Comparison of ENCODE assay signal across 8 cellular contexts in genomic region chr5:34499001-34499734, GRCh38.
A peak's percentile ranks its signal among the peaks of the same experiment; 100 is the strongest.
DNase-seq lines count a peak whose midpoint lies in the region; ATAC-seq and TF ChIP-seq lines count a peak whose summit lies in the region.

No MANE protein-coding gene starts in this region.

- DNase-seq in stimulated activated CD8-positive, alpha-beta memory T cell treated with anti-CD3 and anti-CD28 coated beads, Interleukin-12 subunit alpha, Interleukin-12 subunit beta, amount 100 ng/mL, for 1 hour (ENCODE audit: low read depth): peak; percentile 4
- no peak for DNase-seq in stimulated activated CD8-positive, alpha-beta memory T cell treated with anti-CD3 and anti-CD28 coated beads, Interleukin-4, amount 100 ng/mL, for 48 hours
- peak; percentile 89 for DNase-seq in SIG-M5 (lab: John Stamatoyannopoulos, UW)
- peak; percentile 89 for DNase-seq in fibroblast of mammary gland (ENCODE audit: low read depth)
- DNase-seq in transverse colon: no peak
- DNase-seq in effector CD4-positive, alpha-beta T cell: no peak
- DNase-seq in anterior cingulate cortex (lab: John Stamatoyannopoulos, UW): no peak

- H3K4me3 ChIP-seq in fibroblast of mammary gland (ENCODE audit: control insufficient read depth, low read depth, low read length): no peak overlapping the region
- H3K4me3 ChIP-seq in transverse colon: no peak overlapping the region

- TF ChIP-seq POLR2A in transverse colon (IDR thresholded peaks at IDR 0.05): no peak

- H3K36me3 ChIP-seq in transverse colon: no peaks in the 10 kb centered on the region

- peaks cover 7 to 50% (median 33%) of the 10 kb centered on the region in 4 donors for H3K4me1 ChIP-seq in transverse colon

- TF ChIP-seq EP300 in transverse colon (IDR thresholded peaks at IDR 0.05; ENCODE audit: low read depth): no peak

- peak overlapping the region; percentile 76 to 79 (median 77) for H3K27ac ChIP-seq in transverse colon

- no peak for TF ChIP-seq CTCF in fibroblast of mammary gland (conservative IDR thresholded peaks at IDR 0.05; ENCODE audit: control insufficient read depth, insufficient read depth, low read depth, low read length)
- no peak for TF ChIP-seq CTCF in transverse colon (IDR thresholded peaks at IDR 0.05)

- in situ Hi-C loops in transverse colon (cut with MboI; ENCODE audit: low pct_ligation_motif_present in 1 of 4, low pct_unique_long_range_greater_than_20kb in 1 of 4, low sequenced_read_pairs in 3 of 4): loop anchor here in 1 of 4 donors (25.0 kb wide), 1 partner anchor 513 kb away; no protein-coding TSS in a partner anchor

- H3K9me3 ChIP-seq in transverse colon: no peaks in the 10 kb centered on the region

- intact Hi-C loops in transverse colon (cut with DNase I; ENCODE audit: low total_unique reads): no loop called here

- H3K27me3 ChIP-seq in transverse colon: no peaks in the 10 kb centered on the region

- 54 to 62% methylated on average over 4 to 5 of the region's 5 CpGs for WGBS in transverse colon (ENCODE audit: low coverage in 1 of 2), 2 donors

- peak; percentile 92 for ATAC-seq in HG03045 (IDR thresholded peaks at IDR 0.05; ENCODE audit: unreplicated experiment)

Comparison
In these comparisons a context has a peak if more than half of its experiments do, and no peak if none do; other contexts are left out.
1. DNase-seq: peak in stimulated activated CD8-positive, alpha-beta memory T cell treated with anti-CD3 and anti-CD28 coated beads, Interleukin-12 subunit alpha, Interleukin-12 subunit beta, amount 100 ng/mL, for 1 hour (single experiment), SIG-M5 (single experiment) and fibroblast of mammary gland (single experiment); none in stimulated activated CD8-positive, alpha-beta memory T cell treated with anti-CD3 and anti-CD28 coated beads, Interleukin-4, amount 100 ng/mL, for 48 hours (single experiment), transverse colon (single experiment), effector CD4-positive, alpha-beta T cell (single experiment) and anterior cingulate cortex (0 of 58).